1 cellular context compared by ENCODE assay signal in genomic region chr6:24716602-24717148, GRCh38.
A peak's percentile ranks its signal among the peaks of the same experiment; 100 is the strongest.
TF ChIP-seq lines count a peak whose summit lies in the region.
"Not testable (repeated sequence)": the region's sequence is repeated elsewhere in the genome, so short reads cannot be mapped to it uniquely, and the experiment has no call there.

No MANE protein-coding gene starts in this region.

TF ChIP-seq in HepG2, 621 proteins besides CTCF, POLR2A, EP300 and RAD21:
- peak; percentile 68 for TF ChIP-seq RARA (CRISPR knock-in tag; IDR thresholded peaks at IDR 0.05)
- peak; percentile 35; the same call in 1 of the 2 replicates for TF ChIP-seq NR2F6 (IDR thresholded peaks at IDR 0.05)
- not testable (repeated sequence) for TF ChIP-seq NR2F6 (CRISPR knock-in tag; IDR thresholded peaks at IDR 0.05)
- 0 out of 2 replicates have a peak, but pooled peaks have one; percentile 19 for TF ChIP-seq ZMYM4 (CRISPR knock-in tag; IDR thresholded peaks at IDR 0.05)
- TF ChIP-seq POLR2G (IDR thresholded peaks at IDR 0.05; ENCODE audit: low read depth, low read length) = 0 out of 2 replicates have a peak, but pooled peaks have one; percentile 1
- TF ChIP-seq ZNF121 (CRISPR knock-in tag; IDR thresholded peaks at IDR 0.05) = peak; percentile 92
- 0 out of 2 replicates have a peak, but pooled peaks have one; percentile 6 for TF ChIP-seq POGK (CRISPR knock-in tag; conservative IDR thresholded peaks at IDR 0.05)
- 0 out of 2 replicates have a peak, but pooled peaks have one; percentile 27 for TF ChIP-seq ZBTB38 (CRISPR knock-in tag; IDR thresholded peaks at IDR 0.05)
- peak; percentile 65; the same call in 1 of the 2 replicates for TF ChIP-seq ZBTB33 (CRISPR knock-in tag; IDR thresholded peaks at IDR 0.05)
- 0 out of 4 replicates have a peak, but pooled peaks of 1 of the 2 experiments have one; percentile 28 for TF ChIP-seq NR2F1 (CRISPR knock-in tag; IDR thresholded peaks at IDR 0.05)
